1 cellular context compared by ENCODE assay signal in genomic region chr1:12468323-12468722, GRCh38.
TF ChIP-seq lines count a peak whose summit lies in the region.

No MANE protein-coding gene starts in this region.

TF ChIP-seq in K562, 482 proteins besides CTCF, POLR2A, EP300 and RAD21 (continued from another document):
- TF ChIP-seq ZNF592 (IDR thresholded peaks at IDR 0.05) = peak; percentile 62; the same call in 1 of the 2 replicates
- TF ChIP-seq ZNF354B (CRISPR knock-in tag; IDR thresholded peaks at IDR 0.05) = no peak
- no peak for TF ChIP-seq ZNF586 (CRISPR knock-in tag; conservative IDR thresholded peaks at IDR 0.05)
- TF ChIP-seq CBFA2T3 (IDR thresholded peaks at IDR 0.05) = peak; percentile 66
- no peak for TF ChIP-seq ZNF785 (CRISPR knock-in tag; IDR thresholded peaks at IDR 0.05)
- TF ChIP-seq TCF3 (CRISPR knock-in tag; IDR thresholded peaks at IDR 0.05) = 0 out of 2 replicates have a peak, but pooled peaks have one; percentile 17
- TF ChIP-seq SNRNP70 (optimal IDR thresholded peaks at IDR 0.05; ENCODE audit: low read depth, low read length) = no peak
- peak; percentile 30; the same call in 1 of the 2 replicates for TF ChIP-seq CBFA2T2 (conservative IDR thresholded peaks at IDR 0.05)
- TF ChIP-seq ZC3H4 (CRISPR knock-in tag; IDR thresholded peaks at IDR 0.05; ENCODE audit: borderline replicate concordance) = no peak
- TF ChIP-seq CBX1 (IDR thresholded peaks at IDR 0.05; ENCODE audit: low read depth) = no peak
- TF ChIP-seq HLTF (IDR thresholded peaks at IDR 0.05) = no peak
- TF ChIP-seq CTCFL (IDR thresholded peaks at IDR 0.05; ENCODE audit: borderline replicate concordance, insufficient read depth, low read depth, low read length, poor library complexity, severe bottlenecking) = no peak
- no peak for TF ChIP-seq IFI16 (CRISPR knock-in tag; IDR thresholded peaks at IDR 0.05)
- no peak for TF ChIP-seq CREB3 (tag; conservative IDR thresholded peaks at IDR 0.05; ENCODE audit: low read depth)
- TF ChIP-seq VEZF1 (CRISPR knock-in tag; IDR thresholded peaks at IDR 0.05) = no peak
